Comparison of ENCODE assay signal across 17 cellular contexts in the genomic region with DNA sequence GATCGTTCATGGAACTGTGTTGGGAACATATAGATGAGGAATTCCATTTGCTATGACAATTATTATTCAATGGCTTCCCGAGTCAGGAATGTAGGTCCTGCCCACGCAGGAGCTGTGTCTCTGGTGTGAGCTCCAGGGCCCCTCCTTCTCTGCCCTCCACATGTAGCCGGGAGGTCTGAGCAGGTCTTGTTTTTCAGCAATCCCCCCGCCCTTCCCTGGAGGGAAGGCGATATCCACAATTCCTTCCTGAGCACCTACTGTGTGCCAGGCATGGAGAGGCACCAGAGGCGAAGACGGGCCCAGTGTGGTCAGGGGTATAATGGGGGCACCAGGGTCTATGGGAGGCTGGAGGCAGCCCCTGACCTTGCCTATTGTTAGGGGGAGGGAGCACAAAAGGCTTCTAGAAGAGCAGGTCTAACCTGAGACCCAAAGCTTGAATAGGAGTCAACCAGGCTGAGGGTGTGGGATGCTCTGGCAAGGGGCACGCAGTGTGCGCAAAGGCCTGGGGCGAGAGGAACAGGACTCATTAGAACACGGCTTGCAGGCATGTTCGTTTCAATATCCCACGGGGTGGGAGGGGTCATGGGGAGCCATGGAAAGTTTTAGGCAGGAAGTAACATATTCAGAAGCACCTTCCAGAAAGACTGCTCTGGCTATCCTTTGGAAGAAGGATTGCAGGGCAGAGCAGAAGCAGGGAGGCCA.
DNase-seq lines count a peak whose midpoint lies in the region; ATAC-seq and TF ChIP-seq lines count a peak whose summit lies in the region.
"Had no signal": no experiment of that assay in that cellular context is flagged by ENCODE, and none has a peak within 500 bp of the region (broad histone marks: within the 10 kb centered on the region; RNA-seq: fewer than 3 reads in every experiment).

No MANE protein-coding gene starts in this region.

- no peak overlapping the region for H3K23ac ChIP-seq in trophoblast cell (ENCODE audit: low read length)

- no peak overlapping the region for H3K4me2 ChIP-seq in trophoblast cell (ENCODE audit: low read length)
- H3K4me2 ChIP-seq: GM23338 had no signal

- no peak overlapping the region for H3K4me3 ChIP-seq in HEK293 (ENCODE audit: low read depth, low read length)
- H3K4me3 ChIP-seq in fibroblast of villous mesenchyme (ENCODE audit: low read depth, low read length), result no peak overlapping the region
- no peak overlapping the region for H3K4me3 ChIP-seq in trophoblast cell (ENCODE audit: low read depth, low read length)
- H3K4me3 ChIP-seq: GM23338, SK-N-MC had no signal

- CTCF ChIA-PET in HEK293 (lab: Yijun Ruan, JAX), result no interaction called here

- no peaks in the 10 kb centered on the region for H3K36me3 ChIP-seq in HEK293 (ENCODE audit: control insufficient read depth in 2 of 2, insufficient read depth in 1 of 2, low read length in 2 of 2)
- no peaks in the 10 kb centered on the region for H3K36me3 ChIP-seq in trophoblast cell (ENCODE audit: control insufficient read depth in 1 of 2, insufficient read depth in 2 of 2, low read length in 2 of 2)

- H3K4ac ChIP-seq in trophoblast cell (ENCODE audit: low read depth, low read length), result peak overlapping the region; percentile 31

- H4K12ac ChIP-seq in trophoblast cell (ENCODE audit: low read depth, low read length), result no peak overlapping the region

- peaks cover 5% of the 10 kb centered on the region for H3K4me1 ChIP-seq in HEK293 (ENCODE audit: control insufficient read depth, insufficient read depth, low read length)
- peaks cover 32 to 34% of the 10 kb centered on the region in 2 experiments for H3K4me1 ChIP-seq in trophoblast cell (ENCODE audit: control insufficient read depth in 1 of 2, insufficient read depth in 2 of 2, low read length in 2 of 2)

- no peak overlapping the region for H2AFZ ChIP-seq in trophoblast cell (ENCODE audit: insufficient read depth, low read length, poor library complexity)
- H2AFZ ChIP-seq: GM23338 had no signal

- no peak overlapping the region for H2BK5ac ChIP-seq in trophoblast cell (ENCODE audit: low read depth, low read length, poor library complexity)

- H4K91ac ChIP-seq in trophoblast cell (ENCODE audit: low read depth, low read length), result peak overlapping the region; percentile 83

- H3K18ac ChIP-seq in trophoblast cell (ENCODE audit: low read length), result no peak overlapping the region

- no peak overlapping the region for H4K8ac ChIP-seq in trophoblast cell (ENCODE audit: low read depth, low read length)

- H2BK120ac ChIP-seq in trophoblast cell (ENCODE audit: insufficient read depth, low read length, poor library complexity), result peak overlapping the region; percentile 74

- no peak overlapping the region for H3K9ac ChIP-seq in trophoblast cell (ENCODE audit: low read length)

- H3K27me3 ChIP-seq in trophoblast cell (ENCODE audit: insufficient read depth, low read length), result no peaks in the 10 kb centered on the region

- H3K9me3 ChIP-seq in HEK293 (ENCODE audit: control insufficient read depth, insufficient read depth, low read depth, low read length), result no peaks in the 10 kb centered on the region
- peaks cover 5% of the 10 kb centered on the region for H3K9me3 ChIP-seq in trophoblast cell (ENCODE audit: insufficient read depth, low read depth, low read length)

- peak overlapping the region; percentile 12 for H3K14ac ChIP-seq in trophoblast cell (ENCODE audit: low read length)

- TF ChIP-seq CTCF in 22Rv1 (IDR thresholded peaks at IDR 0.05) (no peak), HEK293 (tag by site-specific recombination; IDR thresholded peaks at IDR 0.05) (no peak), fibroblast of villous mesenchyme (IDR thresholded peaks at IDR 0.05; ENCODE audit: insufficient read depth, low read depth, low read length) (no peak)

- ATAC-seq in HG02588 (IDR thresholded peaks at IDR 0.05; ENCODE audit: unreplicated experiment), result no peak
- no peak for ATAC-seq in HG03039 (IDR thresholded peaks at IDR 0.05; ENCODE audit: unreplicated experiment)
- ATAC-seq in HG03135 (IDR thresholded peaks at IDR 0.05; ENCODE audit: unreplicated experiment), result no peak
- ATAC-seq in GM18519 (IDR thresholded peaks at IDR 0.05; ENCODE audit: low FRiP score, unreplicated experiment), result no peak
- ATAC-seq: GM23338 had no signal

- no CpG with 5 or more reads among the region's 14 CpGs for WGBS in trophoblast cell (ENCODE audit: extremely low coverage, insufficient coverage, insufficient read length)

- H2AK5ac ChIP-seq in trophoblast cell (ENCODE audit: low read length), result peak overlapping the region; percentile 78

- DNase-seq in fibroblast of villous mesenchyme (ENCODE audit: low read depth) (peak; percentile 43), trophoblast cell (peak; percentile 38 to 63)
- DNase-seq: activated naive CD4-positive, alpha-beta T cell treated with Interleukin-2 at 50 U/mL for 16 hours; effector CD4-positive, alpha-beta T cell; NCI-H2107; NCI-H524; nephron progenitor cell; small intestine; stimulated activated CD4-positive, alpha-beta T cell treated with anti-CD3 and anti-CD28 coated beads, Interleukin-4, amount 100 ng/mL, for 24 hours had no signal

- H3K79me1 ChIP-seq in trophoblast cell (ENCODE audit: low read length), result peaks cover 29% of the 10 kb centered on the region

- peak overlapping the region; percentile 78 for H2BK12ac ChIP-seq in trophoblast cell (ENCODE audit: low read length)

- H3K79me2 ChIP-seq in trophoblast cell (ENCODE audit: control insufficient read depth, insufficient read depth, low read length, poor library complexity), result no peaks in the 10 kb centered on the region

- POLR2A ChIA-PET in HEK293 (lab: Yijun Ruan, JAX), result interaction anchor here (1.7 kb wide), 1 partner anchor 31 kb away, joined by 5 read pairs; no protein-coding TSS in a partner anchor

- H3K27ac ChIP-seq in 22Rv1 (peak overlapping the region; percentile 8; the same call in 1 of the 2 replicates), HEK293 (ENCODE audit: extremely low read depth, low read depth, low read length) (no peak overlapping the region), trophoblast cell (ENCODE audit: low read depth, low read length) (no peak overlapping the region)
- H3K27ac ChIP-seq: SK-N-MC had no signal

TF ChIP-seq in HEK293, 187 proteins besides CTCF, POLR2A, EP300 and RAD21:
- TF ChIP-seq ZNF202 (tag by site-specific recombination; IDR thresholded peaks at IDR 0.05; ENCODE audit: borderline replicate concordance) (no peak), ZNF16 (tag by site-specific recombination; IDR thresholded peaks at IDR 0.05; ENCODE audit: low read depth) (0 out of 2 replicates have a peak, but pooled peaks have one; percentile 12), ZNF664 (tag by site-specific recombination; IDR thresholded peaks at IDR 0.05) (no peak), RBAK (tag by site-specific recombination; IDR thresholded peaks at IDR 0.05) (no peak), ZBTB1 (tag by site-specific recombination; IDR thresholded peaks at IDR 0.05) (no peak), ZNF670 (tag by site-specific recombination; IDR thresholded peaks at IDR 0.05; ENCODE audit: low read depth) (no peak), ZNF654 (tag by site-specific recombination; IDR thresholded peaks at IDR 0.05; ENCODE audit: low read depth) (no peak)
